Comparison of ENCODE assay signal across 8 cellular contexts in genomic region chr19:39444598-39445257, GRCh38. TPM values are rescaled to one million over a fixed set of nuclear protein-coding genes. Genes with fewer than 3 reads are reported as not detected.
DNase-seq lines count a peak whose midpoint lies in the region; ATAC-seq, FAIRE-seq and TF ChIP-seq lines count a peak whose summit lies in the region.

No MANE protein-coding gene starts in this region.

- H3K27me3 Mint-ChIP-seq in central memory CD8-positive, alpha-beta T cell: no peaks in the 10 kb centered on the region

- peaks cover 48% of the 10 kb centered on the region for H3K79me2 ChIP-seq in KMS-11 (ENCODE audit: insufficient read depth, low read depth)

- no peaks in the 10 kb centered on the region for H3K9me3 Mint-ChIP-seq in central memory CD8-positive, alpha-beta T cell

- H4K20me1 ChIP-seq in KMS-11 (ENCODE audit: insufficient read depth): no peaks in the 10 kb centered on the region; the same call in none of the 2 replicates

- no peaks in the 10 kb centered on the region for H3K27me3 ChIP-seq in BE2C
- no peaks in the 10 kb centered on the region for H3K27me3 ChIP-seq in KMS-11 (ENCODE audit: insufficient read depth, low read depth)

- H3K4me1 ChIP-seq in BE2C (no peaks in the 10 kb centered on the region; the same call in 1 of the 2 replicates), KMS-11 (ENCODE audit: low read depth, poor library complexity, severe bottlenecking) (peaks cover 36% of the 10 kb centered on the region)

- peak overlapping the region; percentile 84 for H3K4me2 ChIP-seq in KMS-11

- H2AFZ ChIP-seq in KMS-11 (ENCODE audit: low read depth): peak overlapping the region; percentile 66

- H3K27ac Mint-ChIP-seq in central memory CD8-positive, alpha-beta T cell (ENCODE audit: low read depth): peak overlapping the region; percentile 100

- peak overlapping the region; percentile 75 for H3K27ac ChIP-seq in KMS-11

- H3K36me3 Mint-ChIP-seq in central memory CD8-positive, alpha-beta T cell (ENCODE audit: insufficient read depth): peaks cover 26% of the 10 kb centered on the region

- FAIRE-seq in RCC 7860 (lab: Jason Lieb, UNC): no peak

- TF ChIP-seq CTCF in BE2C (IDR thresholded peaks at IDR 0.05; ENCODE audit: low read depth, low read length) (no peak), KMS-11 (conservative IDR thresholded peaks at IDR 0.05; ENCODE audit: low read depth, low read length) (no peak)

- H3K4me3 Mint-ChIP-seq in central memory CD8-positive, alpha-beta T cell: peak overlapping the region; percentile 98

- peak overlapping the region; percentile 73 for H3K9ac ChIP-seq in KMS-11

- H3K36me3 ChIP-seq in BE2C (peaks cover 22% of the 10 kb centered on the region), KMS-11 (ENCODE audit: insufficient read depth) (no peaks in the 10 kb centered on the region)

- H3K4me1 Mint-ChIP-seq in central memory CD8-positive, alpha-beta T cell: peaks cover 51% of the 10 kb centered on the region

- H3K4me3 ChIP-seq in BE2C (ENCODE audit: low read depth, low read length) (peak overlapping the region; percentile 98), KMS-11 (IDR thresholded peaks at IDR 0.05; ENCODE audit: insufficient read depth, low read depth, low read length) (no peak overlapping the region)

- no peak for DNase-seq in BE2C
- no peak for DNase-seq in central memory CD8-positive, alpha-beta T cell (ENCODE audit: low spot score in 2 of 2)
- DNase-seq in lung microvascular endothelial cell (ENCODE audit: low read depth in 2 of 2): peak; percentile 35 to 40
- DNase-seq in DMS153 (lab: John Stamatoyannopoulos, UW): no peak
- no peak for DNase-seq in iPS-NIHi7 (ENCODE audit: extremely low spot score)
- no peak for DNase-seq in RCC 7860 (ENCODE audit: low spot score)

- ATAC-seq in central memory CD8-positive, alpha-beta T cell (replicated peaks; ENCODE audit: extremely low read depth, poor library complexity, severe bottlenecking): peak; percentile 2
- ATAC-seq in HG02763 (IDR thresholded peaks at IDR 0.05; ENCODE audit: unreplicated experiment): no peak

- H3K9me3 ChIP-seq in BE2C: no peaks in the 10 kb centered on the region

RNA-seq across cellular contexts. Expression of gene SUPT5H, which starts 0.7 kb away (rescaled TPM):
- 272 TPM for polyA plus RNA-seq in BE2C (2012; ENCODE audit: insufficient read depth, insufficient read length, low read depth)
- 26.6 and 39.3 TPM in 2 replicates for total RNA-seq in lung microvascular endothelial cell

RNA-seq across cellular contexts. Expression of gene RPS16, which starts 9.0 kb away (rescaled TPM):
- 3,669 TPM for polyA plus RNA-seq in BE2C (2012; ENCODE audit: insufficient read depth, insufficient read length, low read depth)
- 200 and 211 TPM in 2 replicates for total RNA-seq in lung microvascular endothelial cell

RNA-seq across cellular contexts. Expression of gene PLEKHG2, which starts 32.3 kb away (rescaled TPM):
- polyA plus RNA-seq in BE2C (2012; ENCODE audit: insufficient read depth, insufficient read length, low read depth): 35.9 TPM
- total RNA-seq in lung microvascular endothelial cell: 10.1 and 10.5 TPM in 2 replicates

RNA-seq across cellular contexts. Expression of gene TIMM50, which starts 35.9 kb away (rescaled TPM):
- 229 TPM for polyA plus RNA-seq in BE2C (2012; ENCODE audit: insufficient read depth, insufficient read length, low read depth)
- 40.9 and 41.4 TPM in 2 replicates for total RNA-seq in lung microvascular endothelial cell

RNA-seq across cellular contexts. Expression of gene ZFP36, which starts 38.1 kb away (rescaled TPM):
- polyA plus RNA-seq in BE2C (2012; ENCODE audit: insufficient read depth, insufficient read length, low read depth): 16.7 TPM
- total RNA-seq in lung microvascular endothelial cell: 0.44 and 4.0 TPM in 2 replicates

Comparison
In these comparisons a context has a peak if more than half of its experiments do, and no peak if none do; other contexts are left out.
1. DNase-seq: peak in lung microvascular endothelial cell (2 of 2); none in BE2C (single experiment), central memory CD8-positive, alpha-beta T cell (0 of 2), DMS153 (single experiment), iPS-NIHi7 (single experiment) and RCC 7860 (single experiment).